Comparison of ENCODE assay signal across 36 cellular contexts in genomic region chr11:76713499-76713898, GRCh38.
"Had no signal": no experiment of that assay in that cellular context is flagged by ENCODE, and none has a peak within 500 bp of the region (broad histone marks: within the 10 kb centered on the region; RNA-seq: fewer than 3 reads in every experiment).

No MANE protein-coding gene starts in this region.

- H3K9me3 Mint-ChIP-seq: activated B cell treated with CpG ODN at 0.5 μM for 24 hours; activated CD4-positive, alpha-beta memory T cell treated with anti-CD3 and anti-CD28 coated beads for 36 hours; activated CD4-positive, alpha-beta T cell treated with anti-CD3 and anti-CD28 coated beads, Interleukin-2, amount 10 ng/mL, durations not matched to agents 24 days and 14 days; activated CD8-positive, alpha-beta T cell treated with anti-CD3 and anti-CD28 coated beads for 36 hours; activated naive CD4-positive, alpha-beta T cell treated with anti-CD3 and anti-CD28 coated beads for 36 hours; activated naive CD4-positive, alpha-beta T cell treated with anti-CD3 and anti-CD28 coated beads, Interleukin-2, amount 50 U/mL, for 72 hours; activated naive CD8-positive, alpha-beta T cell treated with anti-CD3 and anti-CD28 coated beads for 36 hours; activated T-cell treated with anti-CD3 and anti-CD28 coated beads, Interleukin-2, amount 50 U/mL, for 4 hours; activated T-cell treated with anti-CD3 and anti-CD28 coated beads, Interleukin-2, amount 50 U/mL, for 72 hours; activated T-helper 1 cell treated with anti-CD3 and anti-CD28 coated beads, Interleukin-12 subunit alpha, Interleukin-12 subunit beta, Interleukin-2, Interleukin-4 antibody, amounts not matched to agents 30 ng/mL and 10 ng/mL and 1 ng/mL, durations not matched to agents 14 hours and 24 hours and 36 hours; activated T-helper 17 cell treated with anti-CD3 and anti-CD28 coated beads, Interleukin-2, amount 50 U/mL, for 72 hours; T-cell; T-helper 1 cell treated with Interleukin-12 subunit alpha and Interleukin-12 subunit beta and Interleukin-4 antibody, amounts not matched to agents 30 μg/mL and 1 μg/mL, for 36 hours; T-helper 2 cell treated with Interferon-gamma antibody and Interleukin-4, amounts not matched to agents 5 μg/mL and 100 μg/mL, for 36 hours had no signal

- H3K4me3 Mint-ChIP-seq: activated B cell treated with CpG ODN at 0.5 μM for 24 hours; activated CD4-positive, alpha-beta memory T cell treated with anti-CD3 and anti-CD28 coated beads for 36 hours; activated CD4-positive, alpha-beta T cell treated with anti-CD3 and anti-CD28 coated beads, Interleukin-2, amount 10 ng/mL, durations not matched to agents 24 days and 14 days; activated CD8-positive, alpha-beta T cell treated with anti-CD3 and anti-CD28 coated beads for 36 hours; activated naive CD4-positive, alpha-beta T cell treated with anti-CD3 and anti-CD28 coated beads for 36 hours; activated naive CD8-positive, alpha-beta T cell treated with anti-CD3 and anti-CD28 coated beads for 36 hours; activated T-cell treated with anti-CD3 and anti-CD28 coated beads, Interleukin-2, amount 50 U/mL, for 4 hours; activated T-cell treated with anti-CD3 and anti-CD28 coated beads, Interleukin-2, amount 50 U/mL, for 72 hours; activated T-helper 1 cell treated with anti-CD3 and anti-CD28 coated beads, Interleukin-12 subunit alpha, Interleukin-12 subunit beta, Interleukin-2, Interleukin-4 antibody, amounts not matched to agents 30 ng/mL and 10 ng/mL and 1 ng/mL, durations not matched to agents 14 hours and 24 hours and 36 hours; activated T-helper 17 cell treated with anti-CD3 and anti-CD28 coated beads, Interleukin-2, amount 50 U/mL, for 72 hours; T-cell; T-helper 1 cell treated with Interleukin-12 subunit alpha and Interleukin-12 subunit beta and Interleukin-4 antibody, amounts not matched to agents 30 μg/mL and 1 μg/mL, for 36 hours; T-helper 2 cell treated with Interferon-gamma antibody and Interleukin-4, amounts not matched to agents 5 μg/mL and 100 μg/mL, for 36 hours had no signal

- H3K27me3 Mint-ChIP-seq: activated CD4-positive, alpha-beta memory T cell treated with anti-CD3 and anti-CD28 coated beads for 36 hours; activated CD4-positive, alpha-beta T cell treated with anti-CD3 and anti-CD28 coated beads, Interleukin-2, amount 10 ng/mL, durations not matched to agents 24 days and 14 days; activated CD8-positive, alpha-beta T cell treated with anti-CD3 and anti-CD28 coated beads for 36 hours; activated naive CD8-positive, alpha-beta T cell treated with anti-CD3 and anti-CD28 coated beads for 36 hours; activated T-helper 17 cell treated with anti-CD3 and anti-CD28 coated beads, Interleukin-2, amount 50 U/mL, for 72 hours had no signal

- H3K27me3 ChIP-seq: adrenal gland, body of pancreas, brain microvascular endothelial cell, breast epithelium had no signal

- H3K36me3 ChIP-seq: adrenal gland, brain microvascular endothelial cell, breast epithelium had no signal

- H3K27ac Mint-ChIP-seq: activated B cell treated with CpG ODN at 0.5 μM for 24 hours; activated CD4-positive, alpha-beta memory T cell treated with anti-CD3 and anti-CD28 coated beads for 36 hours; activated CD4-positive, alpha-beta T cell treated with anti-CD3 and anti-CD28 coated beads, Interleukin-2, amount 10 ng/mL, durations not matched to agents 24 days and 14 days; activated CD8-positive, alpha-beta T cell treated with anti-CD3 and anti-CD28 coated beads for 36 hours; activated naive CD4-positive, alpha-beta T cell treated with anti-CD3 and anti-CD28 coated beads for 36 hours; activated naive CD4-positive, alpha-beta T cell treated with anti-CD3 and anti-CD28 coated beads, Interleukin-2, amount 50 U/mL, for 72 hours; activated naive CD8-positive, alpha-beta T cell treated with anti-CD3 and anti-CD28 coated beads for 36 hours; activated T-cell treated with anti-CD3 and anti-CD28 coated beads, Interleukin-2, amount 50 U/mL, for 72 hours; activated T-helper 1 cell treated with anti-CD3 and anti-CD28 coated beads, Interleukin-12 subunit alpha, Interleukin-12 subunit beta, Interleukin-2, Interleukin-4 antibody, amounts not matched to agents 30 ng/mL and 10 ng/mL and 1 ng/mL, durations not matched to agents 14 hours and 24 hours and 36 hours; activated T-helper 17 cell treated with anti-CD3 and anti-CD28 coated beads, Interleukin-2, amount 50 U/mL, for 72 hours; T-cell; T-helper 1 cell treated with Interleukin-12 subunit alpha and Interleukin-12 subunit beta and Interleukin-4 antibody, amounts not matched to agents 30 μg/mL and 1 μg/mL, for 36 hours; T-helper 2 cell treated with Interferon-gamma antibody and Interleukin-4, amounts not matched to agents 5 μg/mL and 100 μg/mL, for 36 hours had no signal

- H3K4me1 ChIP-seq: adrenal gland, body of pancreas, breast epithelium had no signal

- H3K36me3 Mint-ChIP-seq: activated CD4-positive, alpha-beta memory T cell treated with anti-CD3 and anti-CD28 coated beads for 36 hours; activated naive CD4-positive, alpha-beta T cell treated with anti-CD3 and anti-CD28 coated beads, Interleukin-2, amount 50 U/mL, for 72 hours; activated naive CD8-positive, alpha-beta T cell treated with anti-CD3 and anti-CD28 coated beads for 36 hours; T-cell had no signal

- ATAC-seq: activated CD8-positive, alpha-beta T cell treated with anti-CD3 and anti-CD28 coated beads for 36 hours; activated naive CD4-positive, alpha-beta T cell treated with anti-CD3 and anti-CD28 coated beads, Interleukin-2, amount 50 U/mL, for 72 hours; activated T-cell treated with anti-CD3 and anti-CD28 coated beads, Interleukin-2, amount 50 U/mL, for 4 hours; activated T-cell treated with anti-CD3 and anti-CD28 coated beads, Interleukin-2, amount 50 U/mL, for 72 hours; activated T-helper 17 cell treated with anti-CD3 and anti-CD28 coated beads, Interleukin-2, amount 50 U/mL, for 72 hours; body of pancreas; T-cell had no signal

- DNase-seq: activated B cell treated with CpG ODN at 0.5 μM for 24 hours; activated CD4-positive, alpha-beta memory T cell treated with anti-CD3 and anti-CD28 coated beads for 36 hours; activated CD4-positive, alpha-beta T cell treated with anti-CD3 and anti-CD28 coated beads, Interleukin-2, amount 10 ng/mL, durations not matched to agents 24 days and 14 days; activated CD4-positive, alpha-beta T cell treated with anti-CD3 and anti-CD28 coated beads, Interleukin-2, amount 50 U/mL, for 1 hour; activated CD4-positive, alpha-beta T cell treated with anti-CD3 and anti-CD28 coated beads, Interleukin-2, amount 50 U/mL, for 4 hours; activated CD4-positive, CD25-positive, alpha-beta regulatory T cell treated with anti-CD3 and anti-CD28 coated beads, Interleukin-2, amount 50 U/mL, for 72 hours; activated CD8-positive, alpha-beta memory T cell treated with anti-CD3 and anti-CD28 coated beads, Interleukin-2, amount 50 U/mL, for 4 hours; activated CD8-positive, alpha-beta T cell treated with anti-CD3 and anti-CD28 coated beads for 36 hours; activated effector memory CD4-positive, alpha-beta T cell treated with anti-CD3 and anti-CD28 coated beads, Interleukin-2, amount 50 U/mL, for 16 hours; activated gamma-delta T cell treated with Interleukin-2 at 50 U/mL for 16 hours; activated naive CD4-positive, alpha-beta T cell; activated naive CD4-positive, alpha-beta T cell treated with anti-CD3 and anti-CD28 coated beads for 36 hours; activated naive CD4-positive, alpha-beta T cell treated with anti-CD3 and anti-CD28 coated beads, Interleukin-2, amount 50 U/mL, for 16 hours; activated naive CD8-positive, alpha-beta T cell treated with anti-CD3 and anti-CD28 coated beads for 36 hours; activated T-cell treated with anti-CD3 and anti-CD28 coated beads for 4 hours; activated T-cell treated with anti-CD3 and anti-CD28 coated beads, Interleukin-2, amount 50 U/mL, for 1 hour; activated T-cell treated with anti-CD3 and anti-CD28 coated beads, Interleukin-2, amount 50 U/mL, for 4 hours; activated T-cell treated with anti-CD3 and anti-CD28 coated beads, Interleukin-2, amount 50 U/mL, for 72 hours; adrenal gland; amniotic stem cell; aorta; body of pancreas; brain microvascular endothelial cell; central memory CD4-positive, alpha-beta T cell; T-cell; T-helper 2 cell; T-helper 9 cell had no signal

- H3K9me3 ChIP-seq: adrenal gland, body of pancreas, breast epithelium had no signal

- H3K4me3 ChIP-seq: adrenal gland, body of pancreas, breast epithelium had no signal

- H3K27ac ChIP-seq: adrenal gland, body of pancreas, brain microvascular endothelial cell, breast epithelium, VCaP had no signal

- H3K4me1 Mint-ChIP-seq: activated B cell treated with CpG ODN at 0.5 μM for 24 hours; activated CD4-positive, alpha-beta T cell treated with anti-CD3 and anti-CD28 coated beads, Interleukin-2, amount 10 ng/mL, durations not matched to agents 24 days and 14 days; activated naive CD8-positive, alpha-beta T cell treated with anti-CD3 and anti-CD28 coated beads for 36 hours; activated T-helper 17 cell treated with anti-CD3 and anti-CD28 coated beads, Interleukin-2, amount 50 U/mL, for 72 hours; T-cell had no signal

- FAIRE-seq: astrocyte, TTC549 had no signal
